ENCODE assay signal across 25 cellular contexts in the genomic region with DNA sequence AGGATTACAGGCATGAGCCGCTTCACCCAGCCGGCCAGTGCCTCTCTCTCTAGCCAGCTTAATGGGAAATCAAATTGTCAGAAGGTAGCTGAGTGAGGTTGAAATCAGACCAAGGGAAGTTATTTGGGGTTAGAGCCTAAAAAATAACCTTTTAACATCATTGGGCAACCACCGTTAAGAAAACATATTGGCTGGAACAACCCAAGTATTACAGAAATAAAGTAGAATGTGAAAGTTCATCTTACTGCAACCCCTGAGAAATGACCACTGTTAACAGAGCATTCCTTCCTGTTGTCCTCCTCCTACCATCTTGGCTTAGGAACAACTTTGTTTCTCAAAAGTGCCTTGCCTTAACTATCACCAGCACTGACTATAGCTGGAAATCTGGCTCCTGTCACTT. TPM values are rescaled to one million over a fixed set of nuclear protein-coding genes. Genes with fewer than 3 reads are reported as not detected.
"Had no signal": no experiment of that assay in that cellular context is flagged by ENCODE, and none has a peak within 500 bp of the region (broad histone marks: within the 10 kb centered on the region; RNA-seq: fewer than 3 reads in every experiment).

No MANE protein-coding gene starts in this region.

- H3K4me1 ChIP-seq: SJSA1 had no signal

- H3K4me3 ChIP-seq: MG63, SJSA1, SK-N-MC had no signal

- H3K36me3 ChIP-seq: MG63, SJSA1 had no signal

- H3K27ac ChIP-seq: SJSA1, SK-N-MC had no signal

- H3K27me3 ChIP-seq: MG63, SJSA1 had no signal

- DNase-seq: IMR-90, Karpas-422, KG1, MG63, NCI-H1092, NCI-H1105 treated with DMSO at 0.1 percent for 48 hours, NCI-H1417 treated with DMSO at 0.1 percent for 48 hours, NCI-H146, NCI-H1694 treated with DMSO at 0.1 percent for 48 hours, NCI-H1930, NCI-H2081 treated with DMSO at 0.1 percent for 48 hours, NCI-H2171, NCI-H226, NCI-H446, NCI-H510A, NCI-H524 treated with DMSO at 0.1 percent for 48 hours, NCI-H69, NCI-H774, Right ventricle myocardium superior, RPMI8226, SIG-M5 had no signal

- H3K9me3 ChIP-seq: MG63, SJSA1 had no signal

- FAIRE-seq: RCC 7860 had no signal

RNA-seq across cellular contexts. Expression of gene RNF186, which starts 3.2 kb away (rescaled TPM):
- total RNA-seq: HT-29, IMR-90, Right ventricle myocardium superior, SJSA1 had no signal
- polyA plus RNA-seq: IMR-90 had no signal
